18 cellular contexts compared by ENCODE assay signal in genomic region chr3:96700322-96701315, GRCh38.
DNase-seq lines count a peak whose midpoint lies in the region; ATAC-seq and TF ChIP-seq lines count a peak whose summit lies in the region.
"Had no signal": no experiment of that assay in that cellular context is flagged by ENCODE, and none has a peak within 500 bp of the region (broad histone marks: within the 10 kb centered on the region; RNA-seq: fewer than 3 reads in every experiment).

No MANE protein-coding gene starts in this region.

- no peaks in the 10 kb centered on the region for H4K20me1 ChIP-seq in GM23338 (replicated peaks; ENCODE audit: insufficient read depth)
- H4K20me1 ChIP-seq: BLaER1 treated with 17β-estradiol and CSF1 and Interleukin-3, amounts not matched to agents 10 nM and 100 nM had no signal

- H3K9me3 Mint-ChIP-seq in GM23338 (peaks cover 10% of the 10 kb centered on the region), nephron progenitor cell (peaks cover 20% of the 10 kb centered on the region)
- peaks cover 35% of the 10 kb centered on the region for H3K9me3 Mint-ChIP-seq in activated T-cell treated with anti-CD3 and anti-CD28 coated beads, Interleukin-2, amount 50 U/mL, for 24 hours

- H3K4me2 ChIP-seq in GM23338, result no peak overlapping the region
- H3K4me2 ChIP-seq: BLaER1 treated with 17β-estradiol and CSF1 and Interleukin-3, amounts not matched to agents 10 nM and 100 nM had no signal

- peaks cover 3% of the 10 kb centered on the region; the same call in 1 of the 3 replicates for H3K36me3 Mint-ChIP-seq in GM23338 (ENCODE audit: low read depth)
- H3K36me3 Mint-ChIP-seq in nephron progenitor cell (ENCODE audit: low read depth), result no peaks in the 10 kb centered on the region
- no peaks in the 10 kb centered on the region for H3K36me3 Mint-ChIP-seq in activated T-cell treated with anti-CD3 and anti-CD28 coated beads, Interleukin-2, amount 50 U/mL, for 24 hours (ENCODE audit: low read depth)

- 0 out of 3 replicates have a peak, but pooled peaks cover 3% of the 10 kb centered on the region for H3K4me1 Mint-ChIP-seq in GM23338
- H3K4me1 Mint-ChIP-seq in nephron progenitor cell, result no peaks in the 10 kb centered on the region
- no peaks in the 10 kb centered on the region for H3K4me1 Mint-ChIP-seq in activated T-cell treated with anti-CD3 and anti-CD28 coated beads, Interleukin-2, amount 50 U/mL, for 24 hours (ENCODE audit: low read depth)

- H3F3A ChIP-seq in GM23338 (replicated peaks; ENCODE audit: low read depth), result no peaks in the 10 kb centered on the region

- H3K27ac ChIP-seq in GM23338 (ENCODE audit: low read depth), result no peak overlapping the region
- H3K27ac ChIP-seq: BLaER1 treated with 17β-estradiol and CSF1 and Interleukin-3, amounts not matched to agents 10 nM and 100 nM; spleen; uterus had no signal

- no peaks in the 10 kb centered on the region for H3K27me3 ChIP-seq in GM23338 (ENCODE audit: insufficient read depth)
- H3K27me3 ChIP-seq: BLaER1 treated with 17β-estradiol and CSF1 and Interleukin-3, amounts not matched to agents 10 nM and 100 nM; spleen; uterus had no signal

- H3K4me3 Mint-ChIP-seq in GM23338, result no peak overlapping the region
- no peak overlapping the region for H3K4me3 Mint-ChIP-seq in nephron progenitor cell
- no peak overlapping the region for H3K4me3 Mint-ChIP-seq in activated T-cell treated with anti-CD3 and anti-CD28 coated beads, Interleukin-2, amount 50 U/mL, for 24 hours
- H3K4me3 Mint-ChIP-seq: activated naive CD4-positive, alpha-beta T cell treated with anti-CD3 and anti-CD28 coated beads for 36 hours; T-helper 1 cell treated with Interleukin-12 subunit alpha and Interleukin-12 subunit beta and Interleukin-4 antibody, amounts not matched to agents 30 μg/mL and 1 μg/mL, for 36 hours had no signal

- no peaks in the 10 kb centered on the region for H3K36me3 ChIP-seq in GM23338 (ENCODE audit: insufficient read depth)
- H3K36me3 ChIP-seq: BLaER1 treated with 17β-estradiol and CSF1 and Interleukin-3, amounts not matched to agents 10 nM and 100 nM; spleen; uterus had no signal

- no peaks in the 10 kb centered on the region for H3K79me2 ChIP-seq in GM23338 (replicated peaks; ENCODE audit: insufficient read depth)

- peak overlapping the region; percentile 94; the same call in 1 of the 2 replicates for H2AFZ ChIP-seq in GM23338

- H3K4me3 ChIP-seq in GM23338 (no peak overlapping the region), LNCaP clone FGC (ENCODE audit: low read depth, low read length) (no peak overlapping the region), astrocyte of the spinal cord (ENCODE audit: low read depth, low read length) (no peak overlapping the region)
- H3K4me3 ChIP-seq: BLaER1 treated with 17β-estradiol and CSF1 and Interleukin-3, amounts not matched to agents 10 nM and 100 nM; K562; spleen; uterus had no signal

- DNase-seq in GM23338 (ENCODE audit: low spot score) (peak; percentile 76), LNCaP clone FGC (ENCODE audit: low read depth) (no peak), astrocyte of the spinal cord (ENCODE audit: low read depth, low spot score) (peak; percentile 8), nephron progenitor cell (peak; percentile 6), NCI-H774 (lab: John Stamatoyannopoulos, UW) (no peak)
- no peak for DNase-seq in activated T-cell treated with anti-CD3 and anti-CD28 coated beads, Interleukin-2, amount 50 U/mL, for 24 hours
- no peak for DNase-seq in activated naive CD4-positive, alpha-beta T cell treated with anti-CD3 and anti-CD28 coated beads, Interleukin-2, amount 50 U/mL, for 16 hours
- DNase-seq: activated naive CD4-positive, alpha-beta T cell treated with anti-CD3 and anti-CD28 coated beads for 36 hours; caudate nucleus; NCI-H1436 treated with DMSO at 0.1 percent for 48 hours; RPMI8226; spleen; stimulated activated naive CD4-positive, alpha-beta T cell treated with Interleukin-2 at 50 U/mL for 16 hours; uterus had no signal

- in situ Hi-C loops in astrocyte of the spinal cord (cut with HindIII; ENCODE audit: low sequenced_read_pairs), result no loop called here

- H3K27ac Mint-ChIP-seq in GM23338 (no peak overlapping the region; the same call in 1 of the 2 replicates), nephron progenitor cell (no peak overlapping the region)
- no peak overlapping the region for H3K27ac Mint-ChIP-seq in activated T-cell treated with anti-CD3 and anti-CD28 coated beads, Interleukin-2, amount 50 U/mL, for 24 hours
- H3K27ac Mint-ChIP-seq: activated naive CD4-positive, alpha-beta T cell treated with anti-CD3 and anti-CD28 coated beads for 36 hours; T-helper 1 cell treated with Interleukin-12 subunit alpha and Interleukin-12 subunit beta and Interleukin-4 antibody, amounts not matched to agents 30 μg/mL and 1 μg/mL, for 36 hours had no signal

- ATAC-seq in GM23338, result peak; percentile 95
- ATAC-seq: activated CD4-positive, CD25-positive, alpha-beta regulatory T cell treated with anti-CD3 and anti-CD28 coated beads, Interleukin-2, amount 50 U/mL, for 24 hours; K562 had no signal

- peaks cover 10% of the 10 kb centered on the region; the same call in 1 of the 2 replicates for H3K9me2 ChIP-seq in GM23338 (ENCODE audit: insufficient read depth)

- no peaks in the 10 kb centered on the region for H3K4me1 ChIP-seq in GM23338 (ENCODE audit: insufficient read depth)
- H3K4me1 ChIP-seq: BLaER1 treated with 17β-estradiol and CSF1 and Interleukin-3, amounts not matched to agents 10 nM and 100 nM; spleen; uterus had no signal

- TF ChIP-seq CTCF in GM23338 (conservative IDR thresholded peaks at IDR 0.05; ENCODE audit: low read depth in 2 of 2) (peak; percentile 78 to 83), LNCaP clone FGC (IDR thresholded peaks at IDR 0.05; ENCODE audit: control insufficient read depth, extremely low read depth, insufficient read depth) (peak; percentile 56), astrocyte of the spinal cord (IDR thresholded peaks at IDR 0.05; ENCODE audit: low read depth, low read length) (no peak), nephron progenitor cell (IDR thresholded peaks at IDR 0.05) (peak; percentile 44)

- H3K27me3 Mint-ChIP-seq in GM23338 (ENCODE audit: insufficient read depth, low read depth, poor library complexity), result peaks cover 1% of the 10 kb centered on the region
- no peaks in the 10 kb centered on the region for H3K27me3 Mint-ChIP-seq in nephron progenitor cell (ENCODE audit: low read depth, poor library complexity)
- H3K27me3 Mint-ChIP-seq in activated T-cell treated with anti-CD3 and anti-CD28 coated beads, Interleukin-2, amount 50 U/mL, for 24 hours, result no peaks in the 10 kb centered on the region

TF ChIP-seq in GM23338, 12 proteins besides CTCF, POLR2A, EP300 and RAD21:
- TF ChIP-seq POLR2AphosphoS5 (IDR thresholded peaks at IDR 0.05; ENCODE audit: low read depth), result no peak

Comparison
In these comparisons a context has a peak if more than half of its experiments do, and no peak if none do; other contexts are left out.
1. DNase-seq: peak in GM23338 (single experiment), astrocyte of the spinal cord (single experiment) and nephron progenitor cell (single experiment); none in LNCaP clone FGC (single experiment), activated T-cell treated with anti-CD3 and anti-CD28 coated beads, Interleukin-2, amount 50 U/mL, for 24 hours (single experiment), NCI-H774 (single experiment) and activated naive CD4-positive, alpha-beta T cell treated with anti-CD3 and anti-CD28 coated beads, Interleukin-2, amount 50 U/mL, for 16 hours (single experiment).